Comparison of ENCODE assay signal across 17 cellular contexts in the genomic region with DNA sequence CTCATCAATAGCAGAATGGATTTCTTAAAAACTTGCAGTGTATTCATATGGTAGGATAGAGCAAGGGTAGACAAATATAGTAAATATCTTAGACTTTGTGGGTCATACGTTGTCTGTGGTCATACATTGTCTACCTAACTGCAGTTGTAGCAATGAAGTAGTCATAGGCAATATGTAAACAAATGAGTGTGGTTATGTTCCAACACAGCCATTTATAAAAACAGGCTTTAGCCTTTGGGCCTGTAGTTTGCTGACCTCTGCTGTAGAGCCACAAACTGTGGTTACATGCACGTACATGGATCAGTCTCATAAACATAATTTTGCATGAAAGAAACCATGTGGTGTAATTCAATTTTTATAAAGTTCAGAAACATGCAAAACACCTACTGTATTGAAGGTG.
DNase-seq lines count a peak whose midpoint lies in the region; ATAC-seq, FAIRE-seq and TF ChIP-seq lines count a peak whose summit lies in the region.
"Had no signal": no experiment of that assay in that cellular context is flagged by ENCODE, and none has a peak within 500 bp of the region (broad histone marks: within the 10 kb centered on the region; RNA-seq: fewer than 3 reads in every experiment).

No MANE protein-coding gene starts in this region.

- ATAC-seq in A549, result peak; percentile 54 to 57; a peak in 2 of 6 replicates

- 38% methylated on average over 2 of the region's 2 CpGs for WGBS in A549 (ENCODE audit: missing lambda C conversion rate)

- no peak for TF ChIP-seq CTCF in A549 (IDR thresholded peaks at IDR 0.05)
- no peak for TF ChIP-seq CTCF in foreskin fibroblast (IDR thresholded peaks at IDR 0.05; ENCODE audit: low read depth, low read length)

- H3K27ac Mint-ChIP-seq in activated CD4-positive, alpha-beta memory T cell treated with anti-CD3 and anti-CD28 coated beads, Interleukin-2, amount 10 ng/mL, durations not matched to agents 7 days and 5 days, result no peak overlapping the region
- H3K27ac Mint-ChIP-seq: activated naive CD4-positive, alpha-beta T cell treated with anti-CD3 and anti-CD28 coated beads, Interleukin-2, amount 10 ng/mL, durations not matched to agents 7 days and 5 days had no signal

- POLR2A ChIA-PET in A549 (lab: Yijun Ruan, JAX), result no interaction called here
- POLR2A ChIA-PET in activated CD4-positive, alpha-beta memory T cell treated with anti-CD3 and anti-CD28 coated beads, Interleukin-2, amount 10 ng/mL, durations not matched to agents 7 days and 5 days (lab: Charles Lee), result no interaction called here

- no peak overlapping the region for H3K27ac ChIP-seq in A549
- H3K27ac ChIP-seq: ovary, Peyer's patch, thyroid gland had no signal

- TF ChIP-seq POLR2A in A549 (IDR thresholded peaks at IDR 0.05; ENCODE audit: low read length), result no peak

- H3K36me3 Mint-ChIP-seq in activated CD4-positive, alpha-beta memory T cell treated with anti-CD3 and anti-CD28 coated beads, Interleukin-2, amount 10 ng/mL, durations not matched to agents 7 days and 5 days (ENCODE audit: low read depth), result peaks cover 7% of the 10 kb centered on the region

- H3K9me3 Mint-ChIP-seq in activated CD4-positive, alpha-beta memory T cell treated with anti-CD3 and anti-CD28 coated beads, Interleukin-2, amount 10 ng/mL, durations not matched to agents 7 days and 5 days, result peaks cover 1% of the 10 kb centered on the region

- CTCF ChIA-PET in A549 (lab: Yijun Ruan, JAX), result no interaction called here
- CTCF ChIA-PET in activated CD4-positive, alpha-beta memory T cell treated with anti-CD3 and anti-CD28 coated beads, Interleukin-2, amount 10 ng/mL, durations not matched to agents 7 days and 5 days (lab: Charles Lee), result no interaction called here

- H3K4me3 ChIP-seq in A549 (no peak overlapping the region), foreskin fibroblast (ENCODE audit: low read depth in 1 of 2, low read length in 2 of 2) (no peak overlapping the region)
- H3K4me3 ChIP-seq: ovary, Peyer's patch, thyroid gland had no signal

- no peak overlapping the region for H3K4me3 Mint-ChIP-seq in activated CD4-positive, alpha-beta memory T cell treated with anti-CD3 and anti-CD28 coated beads, Interleukin-2, amount 10 ng/mL, durations not matched to agents 7 days and 5 days
- H3K4me3 Mint-ChIP-seq: activated naive CD4-positive, alpha-beta T cell treated with anti-CD3 and anti-CD28 coated beads, Interleukin-2, amount 10 ng/mL, durations not matched to agents 7 days and 5 days had no signal

- no peak for FAIRE-seq in A549 (lab: Jason Lieb, UNC)
- FAIRE-seq: colon, frontal cortex had no signal

- peak in 1 of 2 experiments; percentile 42; a peak in 2 of 5 replicates for TF ChIP-seq RAD21 in A549 (conservative IDR thresholded peaks at IDR 0.05 in 1 of 2, IDR thresholded peaks at IDR 0.05 in 1 of 2)
- peak; percentile 13; the same call in 1 of the 2 replicates for TF ChIP-seq RAD21 in Ishikawa (IDR thresholded peaks at IDR 0.05; ENCODE audit: low read depth)

- H3K4me2 ChIP-seq in A549, result no peak overlapping the region

- DNase-seq in A549 (ENCODE audit: low read depth in 1 of 2, low spot score in 1 of 2) (peak in 1 of 2 experiments; percentile 35), astrocyte of the hippocampus (ENCODE audit: low read depth, low spot score) (peak; percentile 30), foreskin fibroblast (peak; percentile 48 to 61), cerebellar nuclear complex (lab: John Stamatoyannopoulos, UW) (no peak), HT-29 (ENCODE audit: low spot score) (no peak)
- DNase-seq in activated CD4-positive, alpha-beta memory T cell treated with anti-CD3 and anti-CD28 coated beads, Interleukin-2, amount 10 ng/mL, durations not matched to agents 7 days and 5 days, result no peak
- no peak for DNase-seq in stimulated activated CD4-positive, alpha-beta T cell treated with anti-CD3 and anti-CD28 coated beads, Interleukin-4, amount 100 ng/mL, for 24 hours
- DNase-seq: activated naive CD4-positive, alpha-beta T cell treated with anti-CD3 and anti-CD28 coated beads, Interleukin-2, amount 10 ng/mL, durations not matched to agents 7 days and 5 days; Caco-2; NCI-H1105; ovary; Peyer's patch; stimulated activated CD4-positive, alpha-beta T cell treated with anti-CD3 and anti-CD28 coated beads, Interleukin-15, amount 100 ng/mL, for 24 hours; thyroid gland had no signal

- H3K27me3 Mint-ChIP-seq in activated CD4-positive, alpha-beta memory T cell treated with anti-CD3 and anti-CD28 coated beads, Interleukin-2, amount 10 ng/mL, durations not matched to agents 7 days and 5 days, result no peaks in the 10 kb centered on the region
- H3K27me3 Mint-ChIP-seq: activated naive CD4-positive, alpha-beta T cell treated with anti-CD3 and anti-CD28 coated beads, Interleukin-2, amount 10 ng/mL, durations not matched to agents 7 days and 5 days had no signal

- H3K9me3 ChIP-seq in A549, result peaks cover 6% of the 10 kb centered on the region; the same call in 2 of the 3 replicates
- H3K9me3 ChIP-seq: Caco-2, ovary, Peyer's patch, thyroid gland had no signal

- TF ChIP-seq EP300 in A549 (IDR thresholded peaks at IDR 0.05), result no peak
- no peak for TF ChIP-seq EP300 in Ishikawa (IDR thresholded peaks at IDR 0.05; ENCODE audit: borderline replicate concordance)

- no peaks in the 10 kb centered on the region for H3K4me1 Mint-ChIP-seq in activated CD4-positive, alpha-beta memory T cell treated with anti-CD3 and anti-CD28 coated beads, Interleukin-2, amount 10 ng/mL, durations not matched to agents 7 days and 5 days
- H3K4me1 Mint-ChIP-seq: activated naive CD4-positive, alpha-beta T cell treated with anti-CD3 and anti-CD28 coated beads, Interleukin-2, amount 10 ng/mL, durations not matched to agents 7 days and 5 days had no signal

- H3K4me1 ChIP-seq in A549, result peaks cover 29% of the 10 kb centered on the region
- H3K4me1 ChIP-seq: Peyer's patch, thyroid gland had no signal

TF ChIP-seq in A549, 52 proteins besides CTCF, POLR2A, EP300 and RAD21:
- TF ChIP-seq EHMT2 (IDR thresholded peaks at IDR 0.05; ENCODE audit: low read depth), result no peak
- TF ChIP-seq, protein P1, sequence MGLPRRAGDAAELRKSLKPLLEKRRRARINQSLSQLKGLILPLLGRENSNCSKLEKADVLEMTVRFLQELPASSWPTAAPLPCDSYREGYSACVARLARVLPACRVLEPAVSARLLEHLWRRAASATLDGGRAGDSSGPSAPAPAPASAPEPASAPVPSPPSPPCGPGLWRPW (IDR thresholded peaks at IDR 0.05), result no peak

TF ChIP-seq in Ishikawa, 13 proteins besides CTCF, POLR2A, EP300 and RAD21:
- no peak for TF ChIP-seq FOXM1 (IDR thresholded peaks at IDR 0.05; ENCODE audit: borderline replicate concordance, low read depth)
- TF ChIP-seq, protein P2, sequence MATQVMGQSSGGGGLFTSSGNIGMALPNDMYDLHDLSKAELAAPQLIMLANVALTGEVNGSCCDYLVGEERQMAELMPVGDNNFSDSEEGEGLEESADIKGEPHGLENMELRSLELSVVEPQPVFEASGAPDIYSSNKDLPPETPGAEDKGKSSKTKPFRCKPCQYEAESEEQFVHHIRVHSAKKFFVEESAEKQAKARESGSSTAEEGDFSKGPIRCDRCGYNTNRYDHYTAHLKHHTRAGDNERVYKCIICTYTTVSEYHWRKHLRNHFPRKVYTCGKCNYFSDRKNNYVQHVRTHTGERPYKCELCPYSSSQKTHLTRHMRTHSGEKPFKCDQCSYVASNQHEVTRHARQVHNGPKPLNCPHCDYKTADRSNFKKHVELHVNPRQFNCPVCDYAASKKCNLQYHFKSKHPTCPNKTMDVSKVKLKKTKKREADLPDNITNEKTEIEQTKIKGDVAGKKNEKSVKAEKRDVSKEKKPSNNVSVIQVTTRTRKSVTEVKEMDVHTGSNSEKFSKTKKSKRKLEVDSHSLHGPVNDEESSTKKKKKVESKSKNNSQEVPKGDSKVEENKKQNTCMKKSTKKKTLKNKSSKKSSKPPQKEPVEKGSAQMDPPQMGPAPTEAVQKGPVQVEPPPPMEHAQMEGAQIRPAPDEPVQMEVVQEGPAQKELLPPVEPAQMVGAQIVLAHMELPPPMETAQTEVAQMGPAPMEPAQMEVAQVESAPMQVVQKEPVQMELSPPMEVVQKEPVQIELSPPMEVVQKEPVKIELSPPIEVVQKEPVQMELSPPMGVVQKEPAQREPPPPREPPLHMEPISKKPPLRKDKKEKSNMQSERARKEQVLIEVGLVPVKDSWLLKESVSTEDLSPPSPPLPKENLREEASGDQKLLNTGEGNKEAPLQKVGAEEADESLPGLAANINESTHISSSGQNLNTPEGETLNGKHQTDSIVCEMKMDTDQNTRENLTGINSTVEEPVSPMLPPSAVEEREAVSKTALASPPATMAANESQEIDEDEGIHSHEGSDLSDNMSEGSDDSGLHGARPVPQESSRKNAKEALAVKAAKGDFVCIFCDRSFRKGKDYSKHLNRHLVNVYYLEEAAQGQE (IDR thresholded peaks at IDR 0.05; ENCODE audit: low read depth), result no peak
- TF ChIP-seq, protein P3, sequence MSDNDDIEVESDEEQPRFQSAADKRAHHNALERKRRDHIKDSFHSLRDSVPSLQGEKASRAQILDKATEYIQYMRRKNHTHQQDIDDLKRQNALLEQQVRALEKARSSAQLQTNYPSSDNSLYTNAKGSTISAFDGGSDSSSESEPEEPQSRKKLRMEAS (IDR thresholded peaks at IDR 0.05), result no peak
- TF ChIP-seq, protein P4, sequence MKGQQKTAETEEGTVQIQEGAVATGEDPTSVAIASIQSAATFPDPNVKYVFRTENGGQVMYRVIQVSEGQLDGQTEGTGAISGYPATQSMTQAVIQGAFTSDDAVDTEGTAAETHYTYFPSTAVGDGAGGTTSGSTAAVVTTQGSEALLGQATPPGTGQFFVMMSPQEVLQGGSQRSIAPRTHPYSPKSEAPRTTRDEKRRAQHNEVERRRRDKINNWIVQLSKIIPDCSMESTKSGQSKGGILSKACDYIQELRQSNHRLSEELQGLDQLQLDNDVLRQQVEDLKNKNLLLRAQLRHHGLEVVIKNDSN (IDR thresholded peaks at IDR 0.05), result no peak
- no peak for TF ChIP-seq EGR1 (IDR thresholded peaks at IDR 0.05)
- TF ChIP-seq ZBTB7A (IDR thresholded peaks at IDR 0.05; ENCODE audit: low read depth), result no peak
- TF ChIP-seq TAF1 (IDR thresholded peaks at IDR 0.05; ENCODE audit: low read depth), result no peak
- TF ChIP-seq CEBPB (IDR thresholded peaks at IDR 0.05), result no peak
- no peak for TF ChIP-seq YY1 (IDR thresholded peaks at IDR 0.05; ENCODE audit: low read depth)
- TF ChIP-seq CREB1 (IDR thresholded peaks at IDR 0.05; ENCODE audit: low read depth), result no peak
- no peak for TF ChIP-seq NFIC (IDR thresholded peaks at IDR 0.05)
- no peak for TF ChIP-seq TCF12 (IDR thresholded peaks at IDR 0.05; ENCODE audit: low read depth)
- TF ChIP-seq TEAD4 (IDR thresholded peaks at IDR 0.05), result no peak

Comparison
In these comparisons a context has a peak if more than half of its experiments do, and no peak if none do; other contexts are left out.
1. DNase-seq: peak in astrocyte of the hippocampus (single experiment) and foreskin fibroblast (2 of 2); none in activated CD4-positive, alpha-beta memory T cell treated with anti-CD3 and anti-CD28 coated beads, Interleukin-2, amount 10 ng/mL, durations not matched to agents 7 days and 5 days (single experiment), stimulated activated CD4-positive, alpha-beta T cell treated with anti-CD3 and anti-CD28 coated beads, Interleukin-4, amount 100 ng/mL, for 24 hours (single experiment), cerebellar nuclear complex (0 of 2) and HT-29 (single experiment).